8 cellular contexts compared by ENCODE assay signal in genomic region chr14:73949752-73950734, GRCh38. TPM values are rescaled to one million over a fixed set of nuclear protein-coding genes. Genes with fewer than 3 reads are reported as not detected.
DNase-seq lines count a peak whose midpoint lies in the region; ATAC-seq and TF ChIP-seq lines count a peak whose summit lies in the region.

TSS of gene COQ6 (plus strand) at chr14:73950302. CDS start at chr14:73950333, 31 bp downstream.
TSS of gene FAM161B (minus strand) at chr14:73950094. CDS start at chr14:73950026, 68 bp downstream.

- peaks cover 10 to 31% of the 10 kb centered on the region in 2 donors for H3K4me1 ChIP-seq in adrenal gland (replicated peaks in 1 of 2)
- H3K4me1 ChIP-seq in heart right ventricle: peaks cover 3 to 26% (median 16%) of the 10 kb centered on the region in 9 donors
- peaks cover 15% of the 10 kb centered on the region for H3K4me1 ChIP-seq in upper lobe of right lung

- 0% methylated on average over 30 to 70 of the region's 70 CpGs for WGBS in adrenal gland, 4 donors
- WGBS in heart right ventricle, 2 donors: 0% methylated on average over 70 of the region's 70 CpGs

- TF ChIP-seq CTCF in GM12874 (IDR thresholded peaks at IDR 0.05; ENCODE audit: insufficient read depth, low read depth, low read length) (0 out of 2 replicates have a peak, but pooled peaks have one; percentile 18), adrenal gland (IDR thresholded peaks at IDR 0.05) (no peak), heart right ventricle (IDR thresholded peaks at IDR 0.05) (peak in 2 of 9 donors; percentile 25 to 36), upper lobe of right lung (IDR thresholded peaks at IDR 0.05) (no peak)

- peaks cover 0 to 33% of the 10 kb centered on the region in 2 donors for H3K36me3 ChIP-seq in adrenal gland (replicated peaks in 1 of 2)
- H3K36me3 ChIP-seq in heart right ventricle: peaks cover 0 to 46% (median 21%) of the 10 kb centered on the region in 9 donors
- peaks cover 25% of the 10 kb centered on the region for H3K36me3 ChIP-seq in upper lobe of right lung

- H3K9me3 ChIP-seq in adrenal gland (replicated peaks in 1 of 3) (no peaks in the 10 kb centered on the region), heart right ventricle (no peaks in the 10 kb centered on the region), upper lobe of right lung (no peaks in the 10 kb centered on the region)

- H3K27ac ChIP-seq in adrenal gland: peak within 1 kb of the TSS; percentile 95 to 97 (median 95)
- peak within 1 kb of the TSS; percentile 57 to 98 (median 94) for H3K27ac ChIP-seq in heart right ventricle
- H3K27ac ChIP-seq in upper lobe of right lung: peak within 1 kb of the TSS; percentile 95

- peak; percentile 92 to 98 for TF ChIP-seq POLR2A in adrenal gland (IDR thresholded peaks at IDR 0.05)

- peak; percentile 91 for DNase-seq in NCI-H1417 treated with DMSO at 0.1 percent for 48 hours (lab: John Stamatoyannopoulos, UW)
- DNase-seq in SW480 (ENCODE audit: low spot score): peak; percentile 99
- DNase-seq in adrenal gland: peak; percentile 94 to 99 (median 97)
- DNase-seq in heart right ventricle: peak; percentile 90 to 96
- peak; percentile 89 to 99 (median 94) for DNase-seq in posterior cingulate gyrus
- peak; percentile 95 for DNase-seq in upper lobe of right lung

- H3K27me3 ChIP-seq in adrenal gland (no peaks in the 10 kb centered on the region), heart right ventricle (no peaks in the 10 kb centered on the region), upper lobe of right lung (no peaks in the 10 kb centered on the region)

- ATAC-seq in HG02763 (IDR thresholded peaks at IDR 0.05; ENCODE audit: unreplicated experiment) (peak; percentile 87), heart right ventricle (peak; percentile 98 to 99 (median 98)), upper lobe of right lung (peak; percentile 97)

- H3K4me3 ChIP-seq in adrenal gland (peak within 1 kb of the TSS; percentile 66 to 94 (median 80)), heart right ventricle (peak within 1 kb of the TSS; percentile 48 to 94 (median 80)), upper lobe of right lung (peak within 1 kb of the TSS; percentile 94)

- intact Hi-C loops in adrenal gland (cut with DNase I) (loop anchor here in 1 of 2 donors (10.0 kb wide), 1 partner anchor 85 kb away; no protein-coding TSS in a partner anchor), heart right ventricle (cut with DNase I) (loop anchor here in 1 of 10 donors (5.0 kb wide), 1 partner anchor 1662 kb away; no protein-coding TSS in a partner anchor), posterior cingulate gyrus (cut with DNase I) (loop anchor here (2.0 to 10.0 kb wide), 2 partner anchors 69 to 235 kb away; partner anchors contain the start of genes BBOF1, ENTPD5 and PNMA1), upper lobe of right lung (cut with DNase I) (no loop called here)

RNA-seq across cellular contexts. Expression of gene COQ6, which starts in this region (rescaled TPM):
- total RNA-seq in adrenal gland (100 to 1,000 TPM in 1 of 8 donors, 10 to 100 TPM in 7; 51.1 to 144 (median 70.1) TPM), heart right ventricle (10 to 100 TPM; 29.4 to 52.2 (median 48.0) TPM), upper lobe of right lung (21.6 TPM)
- polyA plus RNA-seq in adrenal gland (10 to 100 TPM; 37.4 to 63.7 (median 54.2) TPM), heart right ventricle (10 to 100 TPM; 32.6 to 33.6 TPM)

RNA-seq across cellular contexts. Expression of gene FAM161B, which starts in this region (rescaled TPM):
- total RNA-seq in adrenal gland: 10 to 100 TPM in 6 of 8 donors, 1 to 10 TPM in 2; 7.2 to 25.2 (median 12.8) TPM
- 10 to 100 TPM in 1 of 3 donors, 1 to 10 TPM in 2; 4.1 to 11.1 (median 5.2) TPM for polyA plus RNA-seq in adrenal gland
- 1 to 10 TPM; 2.9 to 6.5 (median 4.2) TPM for total RNA-seq in heart right ventricle
- polyA plus RNA-seq in heart right ventricle: 1 to 10 TPM; 1.5 to 3.3 TPM
- 3.8 TPM for total RNA-seq in upper lobe of right lung

Comparison
In these comparisons a context has a peak if more than half of its experiments do, and no peak if none do; other contexts are left out.
1. Peak in every context shown above with its lines: DNase-seq, ATAC-seq, H3K4me3 ChIP-seq and H3K27ac ChIP-seq.